Comparison of ENCODE assay signal across 17 cellular contexts in the genomic region with DNA sequence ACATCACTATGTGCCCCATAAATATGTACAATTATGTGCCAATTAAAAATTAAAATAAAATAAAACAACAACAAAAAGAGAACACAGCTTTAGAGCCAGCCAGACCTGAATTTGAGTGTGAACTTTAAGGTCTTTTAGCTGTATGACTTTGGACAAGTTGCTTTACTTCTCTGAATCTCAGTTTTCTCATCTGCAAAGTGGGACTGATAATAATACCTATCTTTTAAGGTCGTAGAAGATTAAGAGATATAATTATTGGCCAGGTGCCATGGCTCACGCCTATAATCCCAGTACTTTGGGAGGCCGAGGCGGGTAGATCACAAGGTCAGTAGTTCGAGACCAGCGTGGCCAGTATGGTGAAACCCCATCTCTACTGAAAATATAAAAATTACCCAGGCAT. TPM values are rescaled to one million over a fixed set of nuclear protein-coding genes. Genes with fewer than 3 reads are reported as not detected.
"Had no signal": no experiment of that assay in that cellular context is flagged by ENCODE, and none has a peak within 500 bp of the region (broad histone marks: within the 10 kb centered on the region; RNA-seq: fewer than 3 reads in every experiment).

No MANE protein-coding gene starts in this region.

- ATAC-seq: Right ventricle myocardium inferior, SK-N-SH treated with all-trans-retinoic acid at 6 μM for 48 hours had no signal

- DNase-seq: Karpas-422, KG1, MM.1S, NCI-H1092 treated with DMSO at 0.1 percent for 48 hours, NCI-H1436, NCI-H187 treated with DMSO at 0.1 percent for 48 hours, NCI-H2029 treated with DMSO at 0.1 percent for 48 hours, NCI-H2171 treated with DMSO at 0.1 percent for 48 hours, NCI-H345, NCI-H446 treated with DMSO at 0.1 percent for 48 hours, NCI-H510A treated with DMSO at 0.1 percent for 48 hours, NCI-H526, RPMI8226, SHP77 treated with DMSO at 0.1 percent for 48 hours, SJCRH30 had no signal

- H3K9me3 ChIP-seq: SJCRH30 had no signal

- H3K4me3 ChIP-seq: SJCRH30 had no signal

- H3K27me3 ChIP-seq: SJCRH30 had no signal

- H3K27ac ChIP-seq: SJCRH30 had no signal

- H3K36me3 ChIP-seq: SJCRH30 had no signal

RNA-seq across cellular contexts. Expression of gene TMOD4, which starts 17.5 kb away (rescaled TPM):
- total RNA-seq: Right ventricle myocardium inferior, SJCRH30 had no signal
